In genomic region chr2:71746946-71747501, GRCh38 we compare ENCODE assay signal across 10 cellular contexts.
A peak's percentile ranks its signal among the peaks of the same experiment; 100 is the strongest.
DNase-seq lines count a peak whose midpoint lies in the region; ATAC-seq and TF ChIP-seq lines count a peak whose summit lies in the region.
"Had no signal": no experiment of that assay in that cellular context is flagged by ENCODE, and none has a peak within 500 bp of the region (broad histone marks: within the 10 kb centered on the region; RNA-seq: fewer than 3 reads in every experiment).

No MANE protein-coding gene starts in this region.

- H2BK5ac ChIP-seq in IMR-90 (ENCODE audit: low read depth, low read length, poor library complexity, severe bottlenecking): no peak overlapping the region

- H3K9me3 ChIP-seq in IMR-90 (ENCODE audit: control insufficient read depth, insufficient read depth, low read length) (peaks cover 4% of the 10 kb centered on the region), ascending aorta (no peaks in the 10 kb centered on the region), tibial artery (peaks cover 0 to 3% (median 0%) of the 10 kb centered on the region in 3 donors)

- DNase-seq in IMR-90 (no peak), ascending aorta (ENCODE audit: low spot score in 2 of 2) (peak in 1 of 2 donors; percentile 84), left colon (peak; percentile 33 to 49), tibial artery (peak; percentile 78 to 89), AML-193 (lab: John Stamatoyannopoulos, UW) (no peak), NCI-H2107 (lab: John Stamatoyannopoulos, UW) (no peak)
- no peak for DNase-seq in stimulated activated CD4-positive, alpha-beta T cell treated with anti-CD3 and anti-CD28 coated beads, Interleukin-2, amount 100 ng/mL, for 24 hours
- DNase-seq: activated naive CD8-positive, alpha-beta T cell treated with anti-CD3 and anti-CD28 coated beads, Interleukin-2, amount 10 ng/mL, durations not matched to agents 7 days and 5 days; NCI-H1930 had no signal

- no peak for TF ChIP-seq CTCF in IMR-90 (conservative IDR thresholded peaks at IDR 0.05; ENCODE audit: low read depth, low read length)
- TF ChIP-seq CTCF in ascending aorta (IDR thresholded peaks at IDR 0.05): no peak
- TF ChIP-seq CTCF in tibial artery (IDR thresholded peaks at IDR 0.05): no peak

- H4K5ac ChIP-seq in IMR-90 (ENCODE audit: low read depth, low read length): no peak overlapping the region; the same call in 1 of the 2 replicates

- H3K56ac ChIP-seq in IMR-90 (ENCODE audit: extremely low read depth, insufficient read depth, low read length): no peak overlapping the region

- H3K23ac ChIP-seq in IMR-90 (ENCODE audit: low read depth, low read length): no peak overlapping the region

- no peak for TF ChIP-seq RAD21 in IMR-90 (IDR thresholded peaks at IDR 0.05; ENCODE audit: low read length)

- WGBS in IMR-90 (ENCODE audit: extremely low coverage in 2 of 2, insufficient read length in 1 of 2), 2 experiments: 33% methylated on average over 2 of the region's 13 CpGs; no CpG with 5 or more reads in 1 of the 2 experiments

- H3K4ac ChIP-seq in IMR-90 (ENCODE audit: low read depth, low read length): 0 out of 2 replicates have a peak overlapping the region, but pooled peaks have one; percentile 2

- intact Hi-C loops in IMR-90 (cut with micrococcal nuclease): no loop called here
- intact Hi-C loops in ascending aorta (cut with DNase I): no loop called here
- intact Hi-C loops in left colon (cut with DNase I, micrococcal nuclease): no loop called here
- intact Hi-C loops in tibial artery (cut with DNase I; ENCODE audit: low total_unique reads): no loop called here

- H2BK20ac ChIP-seq in IMR-90 (ENCODE audit: low read depth, low read length): no peak overlapping the region

- TF ChIP-seq POLR2A in IMR-90 (IDR thresholded peaks at IDR 0.05; ENCODE audit: low read depth, low read length): no peak

- H4K20me1 ChIP-seq in IMR-90 (ENCODE audit: insufficient read depth, low read length): no peaks in the 10 kb centered on the region

- H2AFZ ChIP-seq in IMR-90 (replicated peaks; ENCODE audit: low read length, poor library complexity): peak overlapping the region; percentile 37

- no peak overlapping the region for H3K4me2 ChIP-seq in IMR-90 (ENCODE audit: low read depth, low read length)

- H4K91ac ChIP-seq in IMR-90 (ENCODE audit: insufficient read depth, low read depth, low read length): no peak overlapping the region; the same call in 1 of the 2 replicates

- POLR2A ChIA-PET in IMR-90 (lab: Charles Lee; ENCODE audit: unreplicated experiment): no interaction called here

- no peak overlapping the region for H3K14ac ChIP-seq in IMR-90 (replicated peaks; ENCODE audit: low read depth, low read length)

- peak overlapping the region; percentile 18; the same call in 1 of the 3 replicates for H2BK15ac ChIP-seq in IMR-90 (ENCODE audit: low read depth, low read length)

- no TSS peak for BruUV-seq in IMR-90 (replicated peaks; lab: Mats Ljungman, UMichigan)

- H3K27me3 ChIP-seq in IMR-90 (ENCODE audit: control insufficient read depth, insufficient read depth, low read length) (peaks cover 2% of the 10 kb centered on the region), ascending aorta (no peaks in the 10 kb centered on the region), tibial artery (no peaks in the 10 kb centered on the region)

- no peak overlapping the region for H3K18ac ChIP-seq in IMR-90 (ENCODE audit: low read depth, low read length)

- H3K4me1 ChIP-seq in IMR-90 (ENCODE audit: control insufficient read depth, insufficient read depth, low read length): peaks cover 14% of the 10 kb centered on the region
- H3K4me1 ChIP-seq in ascending aorta: peaks cover 23 to 28% of the 10 kb centered on the region in 2 donors
- peaks cover 5 to 72% (median 53%) of the 10 kb centered on the region in 4 donors for H3K4me1 ChIP-seq in tibial artery

- no peaks in the 10 kb centered on the region for H3K79me1 ChIP-seq in IMR-90 (ENCODE audit: low read depth in 1 of 2, low read length in 2 of 2)

- peak overlapping the region; percentile 73; the same call in 1 of the 2 replicates for H2AK5ac ChIP-seq in IMR-90 (ENCODE audit: low read depth, low read length)

- in situ Hi-C loops in IMR-90 (cut with MboI; ENCODE audit: low sequenced_read_pairs): no loop called here

- peak overlapping the region; percentile 24; the same call in 1 of the 2 replicates for H2BK120ac ChIP-seq in IMR-90 (ENCODE audit: low read depth, low read length)

- no peaks in the 10 kb centered on the region for H3K36me3 ChIP-seq in IMR-90 (ENCODE audit: control insufficient read depth, insufficient read depth, low read length)
- no peaks in the 10 kb centered on the region for H3K36me3 ChIP-seq in ascending aorta
- H3K36me3 ChIP-seq in tibial artery: no peaks in the 10 kb centered on the region

- H3K27ac ChIP-seq in IMR-90 (ENCODE audit: insufficient read depth, low read length) (no peak overlapping the region), ascending aorta (peak overlapping the region; percentile 80 to 81), tibial artery (peak overlapping the region; percentile 68)

- no peak overlapping the region; a peak in 1 of 4 replicates for H4K8ac ChIP-seq in IMR-90 (ENCODE audit: low read depth in 2 of 2, low read length in 2 of 2)

- H3K4me3 ChIP-seq in IMR-90 (ENCODE audit: insufficient read depth, low read depth, low read length): no peak overlapping the region
- H3K4me3 ChIP-seq in ascending aorta: no peak overlapping the region
- H3K4me3 ChIP-seq in tibial artery: no peak overlapping the region

- H3K9me1 ChIP-seq in IMR-90 (ENCODE audit: insufficient read depth, low read length): peaks cover 19% of the 10 kb centered on the region; the same call in 1 of the 2 replicates

- no peak overlapping the region for H3K9ac ChIP-seq in IMR-90 (ENCODE audit: low read depth, low read length)

- dilution Hi-C loops in IMR-90 (cut with HindIII; ENCODE audit: low sequenced_read_pairs, unreplicated experiment): no loop called here

- ATAC-seq in IMR-90 (ENCODE audit: low read depth) (peak; percentile 27), left colon (peak; percentile 60), HG02938 (IDR thresholded peaks at IDR 0.05; ENCODE audit: unreplicated experiment) (no peak)

- peak overlapping the region; percentile 3 for H2AK9ac ChIP-seq in IMR-90 (replicated peaks; ENCODE audit: low read depth, low read length, poor library complexity)

- CTCF ChIA-PET in IMR-90 (lab: Yijun Ruan, JAX): interaction anchor here (1.4 kb wide), 1 partner anchor 32 kb away, joined by 3 read pairs; no protein-coding TSS in a partner anchor

TF ChIP-seq in IMR-90, 13 proteins besides CTCF, POLR2A, EP300 and RAD21:
- TF ChIP-seq BHLHE40 (IDR thresholded peaks at IDR 0.05; ENCODE audit: low read depth, low read length) (no peak), RFX5 (IDR thresholded peaks at IDR 0.05; ENCODE audit: low read depth, low read length) (no peak), MAFK (IDR thresholded peaks at IDR 0.05; ENCODE audit: low read depth, low read length) (no peak), MAZ (IDR thresholded peaks at IDR 0.05; ENCODE audit: borderline replicate concordance, low read depth, low read length) (no peak), USF2 (IDR thresholded peaks at IDR 0.05; ENCODE audit: low read depth, low read length) (no peak), CHD1 (IDR thresholded peaks at IDR 0.05; ENCODE audit: low read depth, low read length) (no peak), ELK1 (IDR thresholded peaks at IDR 0.05; ENCODE audit: borderline replicate concordance, low read depth, low read length) (no peak), RCOR1 (IDR thresholded peaks at IDR 0.05; ENCODE audit: insufficient replicate concordance, low read length) (no peak), SMC3 (IDR thresholded peaks at IDR 0.05; ENCODE audit: low read depth, low read length) (no peak), FOS (IDR thresholded peaks at IDR 0.05; ENCODE audit: low read depth, low read length) (no peak), CEBPB (IDR thresholded peaks at IDR 0.05; ENCODE audit: low read depth, low read length) (no peak), MXI1 (IDR thresholded peaks at IDR 0.05; ENCODE audit: borderline replicate concordance, low read depth, low read length) (no peak), NFE2L2 (IDR thresholded peaks at IDR 0.05; ENCODE audit: low read depth, low read length) (no peak)

Comparison
In these comparisons a context has a peak if more than half of its experiments do, and no peak if none do; other contexts are left out.
1. DNase-seq: peak in left colon (2 of 2) and tibial artery (2 of 2); none in IMR-90 (single experiment), AML-193 (0 of 2), stimulated activated CD4-positive, alpha-beta T cell treated with anti-CD3 and anti-CD28 coated beads, Interleukin-2, amount 100 ng/mL, for 24 hours (0 of 2) and NCI-H2107 (single experiment).